Comparison of ENCODE assay signal across 10 cellular contexts in the genomic region with DNA sequence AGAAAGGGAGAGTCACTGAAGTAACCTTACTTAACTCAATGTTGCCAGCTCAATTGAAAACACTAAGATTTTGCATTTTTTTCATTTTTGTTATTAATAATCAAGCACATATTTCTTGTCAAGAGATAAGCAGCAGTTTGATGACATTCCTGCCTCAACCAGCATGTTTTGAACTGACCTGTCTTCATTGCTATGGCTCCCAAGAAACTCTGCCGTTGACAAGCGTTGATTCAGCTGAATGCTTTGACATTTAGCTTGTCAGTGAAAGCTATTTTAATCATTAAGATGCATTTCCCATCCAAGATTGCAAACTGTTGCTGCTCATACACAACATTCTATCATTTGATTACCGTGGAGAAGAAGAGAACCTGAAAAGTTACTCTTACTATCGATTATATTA. TPM values are rescaled to one million over a fixed set of nuclear protein-coding genes. Genes with fewer than 3 reads are reported as not detected.
"Had no signal": no experiment of that assay in that cellular context is flagged by ENCODE, and none has a peak within 500 bp of the region (broad histone marks: within the 10 kb centered on the region; RNA-seq: fewer than 3 reads in every experiment).

No MANE protein-coding gene starts in this region.

- H3K4me1 Mint-ChIP-seq: H9 had no signal

- H3K36me3 ChIP-seq: HAP-1 had no signal

- H3K9me3 ChIP-seq: HAP-1 had no signal

- H3K4me3 ChIP-seq: GM23248, HAP-1 had no signal

- H2AFZ ChIP-seq: GM23248 had no signal

- FAIRE-seq: H1, H54 had no signal

- H3K4me3 Mint-ChIP-seq: H9, HFFc6 had no signal

- H3K4me1 ChIP-seq: HAP-1 had no signal

- DNase-seq: GOT3, H7, H9, HCEC 1CT, HFFc6 had no signal

- H3K27ac ChIP-seq: GM23248 had no signal

- H3K27ac Mint-ChIP-seq: H9, HFFc6 had no signal

- H3K9ac ChIP-seq: GM23248 had no signal

- H3K9me3 Mint-ChIP-seq: H9 had no signal

- ATAC-seq: HCT116 had no signal

RNA-seq across cellular contexts. Expression of a gene that starts 5.9 kb away (rescaled TPM):
- total RNA-seq: GM23248, H1, H7, H9, HFFc6 had no signal
- polyA plus RNA-seq: GM23248, H1 had no signal
